ENCODE assay signal across 8 cellular contexts in the genomic region with DNA sequence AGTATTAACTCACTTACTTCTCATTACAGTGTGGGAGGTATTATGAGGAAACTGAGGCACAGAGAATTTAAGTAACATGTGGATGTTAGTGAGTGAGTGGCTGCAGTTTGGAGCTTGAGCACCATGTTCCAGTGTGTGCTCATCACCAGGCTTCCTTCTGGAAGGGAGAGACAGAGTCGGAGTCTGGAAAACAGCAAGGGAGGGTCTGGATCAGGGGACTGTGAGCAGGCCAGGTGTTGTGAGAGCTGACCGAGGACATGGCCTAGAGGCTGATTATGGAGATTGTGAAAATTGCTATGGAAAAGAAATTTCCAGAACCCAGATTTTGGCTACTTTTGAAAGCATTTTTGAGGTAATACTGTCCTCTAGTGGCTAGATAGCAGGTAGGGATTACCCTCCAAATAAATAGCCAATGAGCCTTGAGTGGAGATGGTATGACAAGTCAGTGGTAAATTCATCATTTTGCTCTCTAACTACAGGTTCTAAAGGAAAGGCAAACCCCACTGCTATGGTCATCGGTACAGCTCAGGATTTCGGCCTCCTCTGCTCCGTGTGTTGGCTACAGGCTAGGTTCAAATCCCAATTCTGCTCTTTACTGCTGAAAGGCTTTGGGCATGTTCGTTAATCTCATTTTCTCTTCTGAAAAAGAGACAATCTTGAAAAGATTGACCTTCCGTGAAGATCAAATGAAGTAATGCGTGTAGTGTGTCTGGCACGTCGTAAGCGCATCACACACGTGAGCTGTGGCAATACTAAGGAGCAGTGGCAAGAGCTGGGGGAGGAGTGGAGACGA. TPM values are rescaled to one million over a fixed set of nuclear protein-coding genes. Genes with fewer than 3 reads are reported as not detected.
A peak's percentile ranks its signal among the peaks of the same experiment; 100 is the strongest.
DNase-seq lines count a peak whose midpoint lies in the region; ATAC-seq and TF ChIP-seq lines count a peak whose summit lies in the region.

No MANE protein-coding gene starts in this region.

- TF ChIP-seq CTCF in PC-3 (conservative IDR thresholded peaks at IDR 0.05; ENCODE audit: low read depth, low read length) = peak; percentile 97
- peak; percentile 100 for TF ChIP-seq CTCF in fibroblast of mammary gland (conservative IDR thresholded peaks at IDR 0.05; ENCODE audit: control insufficient read depth, insufficient read depth, low read depth, low read length)
- peak; percentile 70 to 89 (median 86) for TF ChIP-seq CTCF in prostate gland (IDR thresholded peaks at IDR 0.05)

- no peaks in the 10 kb centered on the region for H4K20me1 ChIP-seq in PC-3 (ENCODE audit: low read length)

- no peaks in the 10 kb centered on the region for H3K36me3 Mint-ChIP-seq in activated naive CD4-positive, alpha-beta T cell treated with anti-CD3 and anti-CD28 coated beads for 36 hours (ENCODE audit: low read depth)

- peak; percentile 58 for ATAC-seq in GM19351 (IDR thresholded peaks at IDR 0.05; ENCODE audit: unreplicated experiment)
- ATAC-seq in PC-3 = peak; percentile 62
- ATAC-seq in GM18868 (IDR thresholded peaks at IDR 0.05; ENCODE audit: unreplicated experiment) = no peak

- H3K4me3 Mint-ChIP-seq in activated naive CD4-positive, alpha-beta T cell treated with anti-CD3 and anti-CD28 coated beads for 36 hours = no peak overlapping the region

- H3K9me3 Mint-ChIP-seq in activated naive CD4-positive, alpha-beta T cell treated with anti-CD3 and anti-CD28 coated beads for 36 hours = no peaks in the 10 kb centered on the region

- H3K9me3 ChIP-seq in PC-3 (ENCODE audit: low read length) (no peaks in the 10 kb centered on the region), prostate gland (no peaks in the 10 kb centered on the region)

- H3K9ac ChIP-seq in PC-3 (ENCODE audit: low read length) = no peak overlapping the region

- no peak overlapping the region for H3K27ac ChIP-seq in PC-3 (ENCODE audit: low read length)
- no peak overlapping the region for H3K27ac ChIP-seq in prostate gland

- BruUV-seq in PC-3 (replicated peaks; lab: Mats Ljungman, UMichigan) = no TSS peak

- POLR2A ChIA-PET in PC-3 (lab: Charles Lee; ENCODE audit: unreplicated experiment) = no interaction called here

- CTCF ChIA-PET in PC-3 (lab: Charles Lee) = interaction anchor here (0.6 to 1.1 kb wide), 2 partner anchors 92 to 110 kb away, joined by 3 to 6 read pairs; no protein-coding TSS in a partner anchor
- CTCF ChIA-PET in activated naive CD4-positive, alpha-beta T cell treated with anti-CD3 and anti-CD28 coated beads for 36 hours (lab: Charles Lee) = interaction anchor here (0.6 to 1.8 kb wide), 6 partner anchors 77 to 358 kb away, joined by 3 to 10 read pairs (median 5); no protein-coding TSS in a partner anchor

- DNase-seq in AG20443 (ENCODE audit: low spot score) = peak; percentile 74
- peak; percentile 74 for DNase-seq in PC-3
- peak; percentile 63 for DNase-seq in fibroblast of mammary gland (ENCODE audit: low read depth)
- no peak for DNase-seq in prostate gland (ENCODE audit: low spot score)
- DNase-seq in activated naive CD4-positive, alpha-beta T cell treated with anti-CD3 and anti-CD28 coated beads for 36 hours = no peak
- DNase-seq in effector CD4-positive, alpha-beta T cell = no peak

- no peaks in the 10 kb centered on the region for H3F3A ChIP-seq in PC-3 (ENCODE audit: low read length, unreplicated experiment)

- H2AFZ ChIP-seq in PC-3 (ENCODE audit: low read length) = no peak overlapping the region

- H3K79me2 ChIP-seq in PC-3 (ENCODE audit: low read length) = no peaks in the 10 kb centered on the region

- H3K27me3 ChIP-seq in PC-3 (ENCODE audit: low read length) (peaks cover 15% of the 10 kb centered on the region), prostate gland (replicated peaks; ENCODE audit: insufficient read depth) (no peaks in the 10 kb centered on the region)

- H3K27ac Mint-ChIP-seq in activated naive CD4-positive, alpha-beta T cell treated with anti-CD3 and anti-CD28 coated beads for 36 hours = no peak overlapping the region

- H3K4me1 Mint-ChIP-seq in activated naive CD4-positive, alpha-beta T cell treated with anti-CD3 and anti-CD28 coated beads for 36 hours (ENCODE audit: low read depth) = no peaks in the 10 kb centered on the region

- intact Hi-C loops in PC-3 (cut with micrococcal nuclease) = loop anchor here (1.0 to 10.0 kb wide), 4 partner anchors 81 to 1290 kb away; a partner anchor contains a TSS
- intact Hi-C loops in prostate gland (cut with DNase I) = loop anchor here (2.0 kb wide), 1 partner anchor 81 kb away; no protein-coding TSS in a partner anchor
- intact Hi-C loops in activated naive CD4-positive, alpha-beta T cell treated with anti-CD3 and anti-CD28 coated beads for 36 hours (cut with micrococcal nuclease) = loop anchor here (1.0 to 10.0 kb wide), 3 partner anchors 81 to 1216 kb away; no protein-coding TSS in a partner anchor

- TF ChIP-seq POLR2A in prostate gland (IDR thresholded peaks at IDR 0.05) = no peak

- H3K4me2 ChIP-seq in PC-3 (ENCODE audit: low read length) = no peak overlapping the region

- H3K9me2 ChIP-seq in PC-3 (replicated peaks; ENCODE audit: low read length) = no peaks in the 10 kb centered on the region

- peaks cover 25% of the 10 kb centered on the region for H3K27me3 Mint-ChIP-seq in activated naive CD4-positive, alpha-beta T cell treated with anti-CD3 and anti-CD28 coated beads for 36 hours (ENCODE audit: low read depth)

- peaks cover 8% of the 10 kb centered on the region; the same call in 1 of the 2 replicates for H3K4me1 ChIP-seq in PC-3 (ENCODE audit: insufficient read depth, low read length)
- H3K4me1 ChIP-seq in prostate gland (replicated peaks) = no peaks in the 10 kb centered on the region

- WGBS in prostate gland = 72% methylated on average over 13 of the region's 13 CpGs

- H3K36me3 ChIP-seq in PC-3 (ENCODE audit: low read depth, low read length) (no peaks in the 10 kb centered on the region), prostate gland (no peaks in the 10 kb centered on the region)

- no peak overlapping the region for H3K4me3 ChIP-seq in PC-3 (ENCODE audit: low read length)
- H3K4me3 ChIP-seq in fibroblast of mammary gland (ENCODE audit: control insufficient read depth, low read depth, low read length) = no peak overlapping the region
- no peak overlapping the region for H3K4me3 ChIP-seq in prostate gland

RNA-seq across cellular contexts. Expression of a gene that starts 1.1 kb away (rescaled TPM):
- total RNA-seq in PC-3 (2014; rRNA removed) (not detected in 2 replicates), prostate gland (not detected)
- total RNA-seq in activated naive CD4-positive, alpha-beta T cell treated with anti-CD3 and anti-CD28 coated beads for 36 hours = not detected

RNA-seq across cellular contexts. Expression of a gene that starts 47.4 kb away (rescaled TPM):
- total RNA-seq in PC-3 (2014; rRNA removed) = not detected in 2 replicates
- under 1 TPM in 1 of 2 donors, not detected in 1; 0.62 TPM for total RNA-seq in prostate gland
- total RNA-seq in activated naive CD4-positive, alpha-beta T cell treated with anti-CD3 and anti-CD28 coated beads for 36 hours = not detected

Comparison
In these comparisons a context has a peak if more than half of its experiments do, and no peak if none do; other contexts are left out.
1. DNase-seq: peak in AG20443 (single experiment), PC-3 (single experiment) and fibroblast of mammary gland (single experiment); none in prostate gland (single experiment), activated naive CD4-positive, alpha-beta T cell treated with anti-CD3 and anti-CD28 coated beads for 36 hours (single experiment) and effector CD4-positive, alpha-beta T cell (single experiment).
2. Peak in every context shown above with its lines, with median percentiles within 50 percentile points of each other: CTCF ChIP-seq.